Comparison of ENCODE assay signal across 1 cellular context in genomic region chr21:34100337-34100736, GRCh38.
TF ChIP-seq lines count a peak whose summit lies in the region.

No MANE protein-coding gene starts in this region.

TF ChIP-seq in GM23338, 12 proteins besides CTCF, POLR2A, EP300 and RAD21:
- TF ChIP-seq ZNF462 (CRISPR knock-in tag; IDR thresholded peaks at IDR 0.05) (0 out of 2 replicates have a peak, but pooled peaks have one; percentile 18), STAT1 (IDR thresholded peaks at IDR 0.05; ENCODE audit: unreplicated experiment) (no peak)
